In the genomic region with DNA sequence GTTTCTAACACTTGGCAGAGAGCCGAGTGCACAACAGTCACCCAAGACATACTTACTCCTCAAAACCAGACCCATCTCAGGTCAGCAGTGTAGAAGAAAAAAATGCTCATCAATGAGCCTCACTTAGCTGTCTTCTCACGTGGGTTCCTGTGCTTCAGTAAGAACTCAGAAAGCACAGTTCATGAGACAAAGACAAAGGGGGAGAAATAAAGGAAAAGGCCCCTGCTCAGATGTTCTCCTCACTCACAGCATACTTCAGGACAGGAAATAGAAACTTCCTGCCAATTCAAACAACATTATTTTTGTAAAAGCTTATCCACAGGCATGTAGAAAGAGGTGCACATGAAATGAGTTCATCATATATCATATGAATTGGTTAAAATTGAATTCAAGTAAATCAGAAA, we compare ENCODE assay signal across 14 cellular contexts.
A peak's percentile ranks its signal among the peaks of the same experiment; 100 is the strongest.
DNase-seq lines count a peak whose midpoint lies in the region; ATAC-seq and TF ChIP-seq lines count a peak whose summit lies in the region.
"Had no signal": no experiment of that assay in that cellular context is flagged by ENCODE, and none has a peak within 500 bp of the region (broad histone marks: within the 10 kb centered on the region; RNA-seq: fewer than 3 reads in every experiment).

No MANE protein-coding gene starts in this region.

- H3K27me3 ChIP-seq in heart right ventricle (no peaks in the 10 kb centered on the region), SJCRH30 (no peaks in the 10 kb centered on the region)
- H3K27me3 ChIP-seq: neutrophil had no signal

- peaks cover 0 to 28% (median 17%) of the 10 kb centered on the region in 9 donors for H3K4me1 ChIP-seq in heart right ventricle
- H3K4me1 ChIP-seq in SJCRH30 = peaks cover 27% of the 10 kb centered on the region
- no peaks in the 10 kb centered on the region for H3K4me1 ChIP-seq in mucosa of descending colon (ENCODE audit: low read depth)

- no peaks in the 10 kb centered on the region for H3K36me3 ChIP-seq in heart right ventricle
- H3K36me3 ChIP-seq in SJCRH30 = no peaks in the 10 kb centered on the region
- H3K36me3 ChIP-seq in mucosa of descending colon (ENCODE audit: low read depth) = no peaks in the 10 kb centered on the region
- H3K36me3 ChIP-seq: neutrophil had no signal

- intact Hi-C loops in heart right ventricle (cut with DNase I) (no loop called here), Right ventricle myocardium inferior (cut with DNase I) (no loop called here), mucosa of descending colon (cut with DNase I, micrococcal nuclease) (no loop called here)

- TF ChIP-seq CTCF in heart right ventricle (IDR thresholded peaks at IDR 0.05) (no peak), mucosa of descending colon (IDR thresholded peaks at IDR 0.05) (no peak)

- H3K9me3 ChIP-seq in heart right ventricle = peaks cover 0 to 9% (median 0%) of the 10 kb centered on the region in 11 donors
- no peaks in the 10 kb centered on the region; the same call in 1 of the 2 replicates for H3K9me3 ChIP-seq in SJCRH30 (replicated peaks)
- no peaks in the 10 kb centered on the region for H3K9me3 ChIP-seq in mucosa of descending colon
- H3K9me3 ChIP-seq: neutrophil had no signal

- H3K4me3 ChIP-seq in heart right ventricle (peak overlapping the region in 1 of 10 donors; percentile 10), SJCRH30 (no peak overlapping the region), mucosa of descending colon (no peak overlapping the region)
- H3K4me3 ChIP-seq: smooth muscle cell had no signal

- WGBS in heart right ventricle, 2 donors = 23 to 32% methylated on average over 2 of the region's 2 CpGs

- DNase-seq in heart right ventricle = no peak
- DNase-seq in Right ventricle myocardium inferior (ENCODE audit: missing footprints) = no peak
- peak in 1 of 2 experiments; percentile 39 for DNase-seq in SJCRH30
- peak; percentile 39 for DNase-seq in glomerular endothelial cell (ENCODE audit: extremely low read depth, low read depth, low spot score)
- DNase-seq in stimulated activated naive CD8-positive, alpha-beta T cell treated with anti-CD3 and anti-CD28 coated beads, Interleukin-15, Interleukin-2, amounts not matched to agents 100 U/mL and 50 U/mL, for 24 hours = no peak
- DNase-seq in anterior cingulate cortex (lab: John Stamatoyannopoulos, UW) = no peak
- no peak for DNase-seq in GM19240 (ENCODE audit: insufficient read length, low spot score)
- DNase-seq in mucosa of descending colon = no peak
- DNase-seq: activated CD4-positive, alpha-beta T cell treated with anti-CD3 and anti-CD28 coated beads for 1 hour; activated T-cell treated with anti-CD3 and anti-CD28 coated beads, Interleukin-2, amount 50 U/mL, for 4 hours; NCI-H1436 treated with DMSO at 0.1 percent for 48 hours; SW 1271 had no signal

- ATAC-seq in heart right ventricle = peak in 6 of 8 donors; percentile 11 to 66 (median 46)
- ATAC-seq in Right ventricle myocardium inferior = no peak
- ATAC-seq in stimulated activated naive CD8-positive, alpha-beta T cell treated with anti-CD3 and anti-CD28 coated beads, Interleukin-15, Interleukin-2, amounts not matched to agents 100 U/mL and 50 U/mL, for 24 hours = peak; percentile 36
- no peak for ATAC-seq in mucosa of descending colon
- ATAC-seq: activated T-cell treated with anti-CD3 and anti-CD28 coated beads, Interleukin-2, amount 50 U/mL, for 4 hours had no signal

- H3K27ac ChIP-seq in heart right ventricle (peak overlapping the region in 5 of 10 donors; percentile 34 to 67 (median 51)), SJCRH30 (peak overlapping the region; percentile 84)
- H3K27ac ChIP-seq: neutrophil had no signal

Comparison
In these comparisons a context has a peak if more than half of its experiments do, and no peak if none do; other contexts are left out.
1. ATAC-seq: peak in heart right ventricle (6 of 8) and stimulated activated naive CD8-positive, alpha-beta T cell treated with anti-CD3 and anti-CD28 coated beads, Interleukin-15, Interleukin-2, amounts not matched to agents 100 U/mL and 50 U/mL, for 24 hours (single experiment); none in Right ventricle myocardium inferior (single experiment) and mucosa of descending colon (single experiment).